10 cellular contexts compared by ENCODE assay signal in genomic region chr2:67260348-67261277, GRCh38.
A peak's percentile ranks its signal among the peaks of the same experiment; 100 is the strongest.
DNase-seq lines count a peak whose midpoint lies in the region; ATAC-seq, FAIRE-seq and TF ChIP-seq lines count a peak whose summit lies in the region.
"Had no signal": no experiment of that assay in that cellular context is flagged by ENCODE, and none has a peak within 500 bp of the region (broad histone marks: within the 10 kb centered on the region; RNA-seq: fewer than 3 reads in every experiment).

No MANE protein-coding gene starts in this region.

- H3K4me1 Mint-ChIP-seq in WTC11: no peaks in the 10 kb centered on the region
- H3K4me1 Mint-ChIP-seq: memory B cell had no signal

- H3K27ac ChIP-seq in pancreas: no peak overlapping the region

- POLR2A ChIA-PET in BJ (lab: Charles Lee): interaction anchor here (0.6 kb wide), 2 partner anchors 407 to 1994 kb away, joined by 3 to 4 read pairs; no protein-coding TSS in a partner anchor
- POLR2A ChIA-PET in WTC11 (lab: Charles Lee): no interaction called here

- no peaks in the 10 kb centered on the region for H3K36me3 Mint-ChIP-seq in WTC11
- H3K36me3 Mint-ChIP-seq: memory B cell had no signal

- H3K4me1 ChIP-seq in pancreas: no peaks in the 10 kb centered on the region

- no peaks in the 10 kb centered on the region for H3K27me3 Mint-ChIP-seq in WTC11 (ENCODE audit: low read depth)
- H3K27me3 Mint-ChIP-seq: memory B cell had no signal

- no peak for TF ChIP-seq POLR2A in GM12891 (IDR thresholded peaks at IDR 0.05; ENCODE audit: low read depth, low read length)

- TF ChIP-seq CTCF in BJ (IDR thresholded peaks at IDR 0.05; ENCODE audit: insufficient read depth, low read depth, low read length) (no peak), pancreas (IDR thresholded peaks at IDR 0.05) (no peak), WTC11 (IDR thresholded peaks at IDR 0.05) (no peak)

- peaks cover 5% of the 10 kb centered on the region; the same call in 1 of the 2 replicates for H3K9me3 Mint-ChIP-seq in WTC11
- H3K9me3 Mint-ChIP-seq: memory B cell had no signal

- peak; percentile 94 for FAIRE-seq in pancreas (lab: Jason Lieb, UNC)
- FAIRE-seq in GM12891 (lab: Jason Lieb, UNC): no peak

- CTCF ChIA-PET in BJ (lab: Yijun Ruan, JAX): interaction anchor here (1.4 kb wide), 1 partner anchor 21 kb away, joined by 3 read pairs; no protein-coding TSS in a partner anchor
- CTCF ChIA-PET in WTC11 (lab: Charles Lee): no interaction called here

- H3K27me3 ChIP-seq in BJ (ENCODE audit: control insufficient read depth, insufficient read depth, low read length): no peaks in the 10 kb centered on the region
- no peaks in the 10 kb centered on the region for H3K27me3 ChIP-seq in pancreas

- WGBS in pancreas, 2 donors: 74 to 81% methylated on average over 16 of the region's 16 CpGs

- H3K36me3 ChIP-seq in BJ (ENCODE audit: control insufficient read depth, insufficient read depth, low read length) (no peaks in the 10 kb centered on the region), pancreas (no peaks in the 10 kb centered on the region)

- intact Hi-C loops in pancreas (cut with DNase I): no loop called here

- H3K4me3 ChIP-seq in BJ (ENCODE audit: low read depth, low read length) (peak overlapping the region; percentile 18; the same call in 1 of the 2 replicates), pancreas (no peak overlapping the region)

- ATAC-seq in pancreas (peak in 3 of 4 donors; percentile 60 to 69 (median 66)), WTC11 (no peak)

- H3K27ac Mint-ChIP-seq in WTC11: no peak overlapping the region
- H3K27ac Mint-ChIP-seq: memory B cell had no signal

- H3K9me3 ChIP-seq in pancreas: no peaks in the 10 kb centered on the region

- no peak overlapping the region for H3K4me3 Mint-ChIP-seq in WTC11
- H3K4me3 Mint-ChIP-seq: memory B cell had no signal

- DNase-seq in BJ (ENCODE audit: low read depth): peak; percentile 100
- DNase-seq in SHP77 treated with DMSO at 0.1 percent for 48 hours (lab: John Stamatoyannopoulos, UW): peak; percentile 74
- DNase-seq in fibroblast of the conjunctiva (ENCODE audit: low read depth): peak; percentile 96
- peak in 2 of 6 donors; percentile 13 to 43 for DNase-seq in pancreas
- no peak for DNase-seq in WTC11 (ENCODE audit: low spot score)
- DNase-seq in activated CD4-positive, alpha-beta T cell treated with anti-CD3 and anti-CD28 coated beads for 4 hours: no peak
- no peak for DNase-seq in pons (ENCODE audit: low spot score)
- no peak for DNase-seq in GM12891 (ENCODE audit: insufficient read length, low spot score)
- DNase-seq: KBM-7 had no signal

TF ChIP-seq in WTC11, 78 proteins besides CTCF, POLR2A, EP300 and RAD21:
- no peak for TF ChIP-seq ATF1 (CRISPR knock-in tag; IDR thresholded peaks at IDR 0.05)
TF ChIP-seq in WTC11: peak in this region for 0.

TF ChIP-seq in GM12891, 5 proteins besides CTCF, POLR2A, EP300 and RAD21:
- TF ChIP-seq POLR2AphosphoS5 (IDR thresholded peaks at IDR 0.05; ENCODE audit: low read depth, low read length) (no peak), PAX5 (IDR thresholded peaks at IDR 0.05; ENCODE audit: insufficient read depth, low read length, severe bottlenecking) (no peak), POU2F2 (IDR thresholded peaks at IDR 0.05; ENCODE audit: low read depth, low read length) (no peak), TAF1 (IDR thresholded peaks at IDR 0.05; ENCODE audit: low read depth, low read length) (no peak), SPI1 (IDR thresholded peaks at IDR 0.05; ENCODE audit: low read depth, low read length) (no peak)

Comparison
In these comparisons a context has a peak if more than half of its experiments do, and no peak if none do; other contexts are left out.
1. DNase-seq: peak in BJ (single experiment), SHP77 treated with DMSO at 0.1 percent for 48 hours (single experiment) and fibroblast of the conjunctiva (single experiment); none in WTC11 (single experiment), activated CD4-positive, alpha-beta T cell treated with anti-CD3 and anti-CD28 coated beads for 4 hours (0 of 2), pons (single experiment) and GM12891 (single experiment).